ENCODE assay signal across 10 cellular contexts in genomic region chr12:53502331-53502730, GRCh38. TPM values are rescaled to one million over a fixed set of nuclear protein-coding genes. Genes with fewer than 3 reads are reported as not detected.
DNase-seq lines count a peak whose midpoint lies in the region; ATAC-seq and TF ChIP-seq lines count a peak whose summit lies in the region.
"Had no signal": no experiment of that assay in that cellular context is flagged by ENCODE, and none has a peak within 500 bp of the region (broad histone marks: within the 10 kb centered on the region; RNA-seq: fewer than 3 reads in every experiment).

No MANE protein-coding gene starts in this region.

- CTCF ChIA-PET in CD4-positive, alpha-beta T cell (lab: Charles Lee), result no interaction called here

- no peak for ATAC-seq in CD4-positive, alpha-beta T cell (ENCODE audit: poor library complexity)

- H3K4me1 ChIP-seq in neuron (ENCODE audit: insufficient read depth, low read length), result peaks cover 27% of the 10 kb centered on the region

- peaks cover 17% of the 10 kb centered on the region for H3K36me3 Mint-ChIP-seq in CD4-positive, alpha-beta T cell (ENCODE audit: low read depth)
- peaks cover 62% of the 10 kb centered on the region for H3K36me3 Mint-ChIP-seq in dendritic cell treated with granulocyte-macrophage colony-stimulating factor and Interleukin-4, amounts not matched to agents 40 ng/mL and 50 ng/mL, for 4 days (ENCODE audit: low read depth)

- POLR2A ChIA-PET in CD4-positive, alpha-beta T cell (lab: Charles Lee), result no interaction called here

- H3K27ac ChIP-seq in CD4-positive, alpha-beta T cell (ENCODE audit: low read depth, low read length), result no peak overlapping the region

- H3K27me3 ChIP-seq in CD4-positive, alpha-beta T cell (ENCODE audit: control insufficient read depth, insufficient read depth, low read length), result no peaks in the 10 kb centered on the region
- no peaks in the 10 kb centered on the region for H3K27me3 ChIP-seq in neuron (ENCODE audit: insufficient read depth, low read length)
- no peaks in the 10 kb centered on the region for H3K27me3 ChIP-seq in H7 (ENCODE audit: control insufficient read depth, insufficient read depth, low read length)

- no peaks in the 10 kb centered on the region for H3K9me3 ChIP-seq in CD4-positive, alpha-beta T cell (ENCODE audit: control insufficient read depth, low read length)
- no peaks in the 10 kb centered on the region for H3K9me3 ChIP-seq in neuron (ENCODE audit: low read length)

- no peaks in the 10 kb centered on the region for H3K27me3 Mint-ChIP-seq in CD4-positive, alpha-beta T cell
- H3K27me3 Mint-ChIP-seq in dendritic cell treated with granulocyte-macrophage colony-stimulating factor and Interleukin-4, amounts not matched to agents 40 ng/mL and 50 ng/mL, for 4 days, result no peaks in the 10 kb centered on the region

- peak overlapping the region; percentile 98 for H3K27ac Mint-ChIP-seq in CD4-positive, alpha-beta T cell
- peak overlapping the region; percentile 94 for H3K27ac Mint-ChIP-seq in dendritic cell treated with granulocyte-macrophage colony-stimulating factor and Interleukin-4, amounts not matched to agents 40 ng/mL and 50 ng/mL, for 4 days

- H3K4me3 ChIP-seq in neuron (ENCODE audit: low read length) (peak overlapping the region; percentile 72), H7 (ENCODE audit: insufficient read depth, low read depth, low read length) (no peak overlapping the region)

- DNase-seq in CD4-positive, alpha-beta T cell, result no peak
- DNase-seq in NCI-H226 (peak; percentile 85), DMS53 treated with DMSO at 0.1 percent for 48 hours (lab: John Stamatoyannopoulos, UW; ENCODE audit: unreplicated experiment) (no peak), NCI-H1694 treated with DMSO at 0.1 percent for 48 hours (lab: John Stamatoyannopoulos, UW) (no peak), NCI-H1092 (lab: John Stamatoyannopoulos, UW) (no peak), H7 (no peak)
- DNase-seq: cerebellar nuclear complex, NCI-H187 had no signal

- no peak overlapping the region for H2AFZ ChIP-seq in neuron (ENCODE audit: low read depth, low read length)

- TF ChIP-seq CTCF in CD4-positive, alpha-beta T cell (IDR thresholded peaks at IDR 0.05), result no peak

- H3K36me3 ChIP-seq in neuron (ENCODE audit: insufficient read depth, low read length), result peaks cover 36% of the 10 kb centered on the region
- peaks cover 16% of the 10 kb centered on the region for H3K36me3 ChIP-seq in H7 (replicated peaks; ENCODE audit: control insufficient read depth, insufficient read depth, low read length)

- peaks cover 36% of the 10 kb centered on the region for H3K4me1 Mint-ChIP-seq in CD4-positive, alpha-beta T cell (ENCODE audit: low read depth)
- peaks cover 68% of the 10 kb centered on the region for H3K4me1 Mint-ChIP-seq in dendritic cell treated with granulocyte-macrophage colony-stimulating factor and Interleukin-4, amounts not matched to agents 40 ng/mL and 50 ng/mL, for 4 days (ENCODE audit: low read depth)

- H3K4me3 Mint-ChIP-seq in CD4-positive, alpha-beta T cell, result peak overlapping the region; percentile 96
- peak overlapping the region; percentile 88 for H3K4me3 Mint-ChIP-seq in dendritic cell treated with granulocyte-macrophage colony-stimulating factor and Interleukin-4, amounts not matched to agents 40 ng/mL and 50 ng/mL, for 4 days

- H3K9me3 Mint-ChIP-seq in CD4-positive, alpha-beta T cell, result no peaks in the 10 kb centered on the region
- no peaks in the 10 kb centered on the region for H3K9me3 Mint-ChIP-seq in dendritic cell treated with granulocyte-macrophage colony-stimulating factor and Interleukin-4, amounts not matched to agents 40 ng/mL and 50 ng/mL, for 4 days

- intact Hi-C loops in CD4-positive, alpha-beta T cell (cut with DNase I, micrococcal nuclease), result loop anchor here in 1 of 2 experiments (2.0 to 5.0 kb wide), 3 partner anchors 26 to 225 kb away; partner anchors contain the start of gene CALCOCO1
- intact Hi-C loops in dendritic cell treated with granulocyte-macrophage colony-stimulating factor and Interleukin-4, amounts not matched to agents 40 ng/mL and 50 ng/mL, for 4 days (cut with micrococcal nuclease), result no loop called here

RNA-seq across cellular contexts. Expression of gene TARBP2, which starts 1.2 kb away (rescaled TPM):
- total RNA-seq in CD4-positive, alpha-beta T cell, result 10 to 100 TPM; 21.7 to 22.4 TPM
- 76.4 and 80.5 TPM in 2 replicates for total RNA-seq in H7 (2014; rRNA removed; shearing (Covaris generic))

RNA-seq across cellular contexts. Expression of gene MAP3K12, which starts 3.1 kb away (rescaled TPM):
- 10 to 100 TPM; 12.6 to 15.2 TPM for total RNA-seq in CD4-positive, alpha-beta T cell
- total RNA-seq in H7 (2014; rRNA removed; shearing (Covaris generic)), result 8.0 and 8.7 TPM in 2 replicates

RNA-seq across cellular contexts. Expression of gene NPFF, which starts 5.0 kb away (rescaled TPM):
- not detected for total RNA-seq in CD4-positive, alpha-beta T cell
- total RNA-seq in H7 (2014; rRNA removed; shearing (Covaris generic)), result not detected in 2 replicates

RNA-seq across cellular contexts. Expression of gene PCBP2, which starts 50.4 kb away (rescaled TPM):
- total RNA-seq in CD4-positive, alpha-beta T cell, result 1,000 to 10,000 TPM; 1,331 to 1,359 TPM
- total RNA-seq in H7 (2014; rRNA removed; shearing (Covaris generic)), result 196 and 207 TPM in 2 replicates
